20 cellular contexts compared by ENCODE assay signal in genomic region chr7:98483276-98483963, GRCh38.
"Had no signal": no experiment of that assay in that cellular context is flagged by ENCODE, and none has a peak within 500 bp of the region (broad histone marks: within the 10 kb centered on the region; RNA-seq: fewer than 3 reads in every experiment).

No MANE protein-coding gene starts in this region.

- H3K4me1 Mint-ChIP-seq: activated T-helper 17 cell treated with anti-CD3 and anti-CD28 coated beads, Interleukin-2, amount 50 U/mL, for 72 hours; naive B cell had no signal

- H3K4me1 ChIP-seq: ascending aorta, breast epithelium, pancreas, sigmoid colon had no signal

- H3K36me3 ChIP-seq: ascending aorta, breast epithelium, pancreas, sigmoid colon, thoracic aorta had no signal

- H3K36me3 Mint-ChIP-seq: naive B cell had no signal

- H3K4me3 Mint-ChIP-seq: activated naive CD4-positive, alpha-beta T cell treated with anti-CD3 and anti-CD28 coated beads for 36 hours; activated T-helper 17 cell treated with anti-CD3 and anti-CD28 coated beads, Interleukin-2, amount 50 U/mL, for 72 hours; effector memory CD8-positive, alpha-beta T cell; naive B cell had no signal

- H3K27ac ChIP-seq: ascending aorta, breast epithelium, epithelial cell of prostate, pancreas, sigmoid colon, thoracic aorta had no signal

- H3K9me3 Mint-ChIP-seq: activated naive CD4-positive, alpha-beta T cell treated with anti-CD3 and anti-CD28 coated beads for 36 hours; activated T-helper 17 cell treated with anti-CD3 and anti-CD28 coated beads, Interleukin-2, amount 50 U/mL, for 72 hours had no signal

- DNase-seq: activated CD4-positive, alpha-beta T cell treated with anti-CD3 and anti-CD28 coated beads, Interleukin-2, amount 50 U/mL, for 48 hours; activated naive CD4-positive, alpha-beta T cell treated with anti-CD3 and anti-CD28 coated beads for 36 hours; cerebellar nuclear complex; dermis blood vessel endothelial cell; effector memory CD8-positive, alpha-beta T cell; foreskin melanocyte; head of caudate nucleus; left colon; naive B cell; pancreas; sigmoid colon; stimulated activated CD4-positive, alpha-beta T cell treated with anti-CD3 and anti-CD28 coated beads, Interleukin-12 subunit alpha, Interleukin-12 subunit beta, amount 100 ng/mL, for 4 hours; stimulated activated CD4-positive, alpha-beta T cell treated with anti-CD3 and anti-CD28 coated beads, Interleukin-2, amount 100 ng/mL, for 24 hours; T1000 had no signal

- FAIRE-seq: pancreas had no signal

- H3K27ac Mint-ChIP-seq: activated naive CD4-positive, alpha-beta T cell treated with anti-CD3 and anti-CD28 coated beads for 36 hours; activated T-helper 17 cell treated with anti-CD3 and anti-CD28 coated beads, Interleukin-2, amount 50 U/mL, for 72 hours; effector memory CD8-positive, alpha-beta T cell; naive B cell had no signal

- H3K9me3 ChIP-seq: ascending aorta, pancreas, sigmoid colon, thoracic aorta had no signal

- H3K4me3 ChIP-seq: ascending aorta, breast epithelium, lung, pancreas, sigmoid colon, thoracic aorta had no signal

- H3K27me3 ChIP-seq: ascending aorta, pancreas, sigmoid colon had no signal

- ATAC-seq: activated T-helper 17 cell treated with anti-CD3 and anti-CD28 coated beads, Interleukin-2, amount 50 U/mL, for 72 hours; effector memory CD8-positive, alpha-beta T cell; left colon; pancreas had no signal
